Comparison of ENCODE assay signal across 8 cellular contexts in genomic region chr12:52006726-52007157, GRCh38. TPM values are rescaled to one million over a fixed set of nuclear protein-coding genes. Genes with fewer than 3 reads are reported as not detected.
DNase-seq lines count a peak whose midpoint lies in the region; ATAC-seq and TF ChIP-seq lines count a peak whose summit lies in the region.

TAMALIN (plus strand) TSS chr12:52006946; CDS start chr12:52007020, 74 bp downstream.

- peaks cover 20% of the 10 kb centered on the region for H3K4me1 ChIP-seq in CD4-positive, CD25-positive, alpha-beta regulatory T cell (ENCODE audit: control insufficient read depth, insufficient read depth, low read length, poor library complexity, severe bottlenecking)
- H3K4me1 ChIP-seq in mesodermal cell (ENCODE audit: control insufficient read depth, insufficient read depth, low read length, poor library complexity, severe bottlenecking): peaks cover 30% of the 10 kb centered on the region

- peaks cover 2% of the 10 kb centered on the region for H3K36me3 ChIP-seq in CD4-positive, CD25-positive, alpha-beta regulatory T cell (ENCODE audit: control insufficient read depth, insufficient read depth, low read length)
- peaks cover 18% of the 10 kb centered on the region for H3K36me3 ChIP-seq in mesodermal cell (ENCODE audit: control insufficient read depth, insufficient read depth, low read length)

- CTCF ChIA-PET in activated CD8-positive, alpha-beta T cell treated with anti-CD3 and anti-CD28 coated beads for 36 hours (lab: Charles Lee): interaction anchor here (0.7 to 16.6 kb wide), 5 partner anchors 9 to 76 kb away, joined by 3 to 332 read pairs (median 4); no protein-coding TSS in a partner anchor

- peak; percentile 82 for TF ChIP-seq POLR2A in NB4 (IDR thresholded peaks at IDR 0.05; ENCODE audit: extremely low read depth, insufficient read length)

- H3K27ac Mint-ChIP-seq in CD4-positive, CD25-positive, alpha-beta regulatory T cell: peak within 1 kb of the TSS; percentile 60 to 94 (median 90)
- H3K27ac Mint-ChIP-seq in activated CD8-positive, alpha-beta T cell treated with anti-CD3 and anti-CD28 coated beads for 36 hours: peak within 1 kb of the TSS; percentile 80
- H3K27ac Mint-ChIP-seq in effector memory CD8-positive, alpha-beta T cell: peak within 1 kb of the TSS; percentile 79 to 93

- DNase-seq in CD4-positive, CD25-positive, alpha-beta regulatory T cell: peak; percentile 63 to 80 (median 78)
- peak; percentile 84 for DNase-seq in NB4 (ENCODE audit: low read depth)
- DNase-seq in activated CD8-positive, alpha-beta T cell treated with anti-CD3 and anti-CD28 coated beads for 36 hours: peak; percentile 80
- DNase-seq in effector memory CD8-positive, alpha-beta T cell: peak; percentile 59 to 79 (median 72)
- peak; percentile 58 to 65 for DNase-seq in stimulated activated CD8-positive, alpha-beta memory T cell treated with anti-CD3 and anti-CD28 coated beads, Interleukin-15, amount 100 ng/mL, for 48 hours (ENCODE audit: low read depth in 2 of 2)

- ATAC-seq in CD4-positive, CD25-positive, alpha-beta regulatory T cell (ENCODE audit: low read depth in 2 of 2): peak; percentile 70 to 72
- ATAC-seq in activated CD8-positive, alpha-beta T cell treated with anti-CD3 and anti-CD28 coated beads for 36 hours: peak; percentile 82
- ATAC-seq in effector memory CD8-positive, alpha-beta T cell (replicated peaks): peak; percentile 63
- ATAC-seq in GM19035 (IDR thresholded peaks at IDR 0.05; ENCODE audit: unreplicated experiment) (no peak), HG03565 (IDR thresholded peaks at IDR 0.05; ENCODE audit: unreplicated experiment) (no peak)

- no peaks in the 10 kb centered on the region for H3K9me3 Mint-ChIP-seq in CD4-positive, CD25-positive, alpha-beta regulatory T cell
- H3K9me3 Mint-ChIP-seq in activated CD8-positive, alpha-beta T cell treated with anti-CD3 and anti-CD28 coated beads for 36 hours: no peaks in the 10 kb centered on the region
- H3K9me3 Mint-ChIP-seq in effector memory CD8-positive, alpha-beta T cell: no peaks in the 10 kb centered on the region

- peaks cover 7% of the 10 kb centered on the region for H3K36me3 Mint-ChIP-seq in CD4-positive, CD25-positive, alpha-beta regulatory T cell
- peaks cover 9% of the 10 kb centered on the region for H3K36me3 Mint-ChIP-seq in activated CD8-positive, alpha-beta T cell treated with anti-CD3 and anti-CD28 coated beads for 36 hours (ENCODE audit: low read depth)
- peaks cover 37% of the 10 kb centered on the region for H3K36me3 Mint-ChIP-seq in effector memory CD8-positive, alpha-beta T cell (ENCODE audit: insufficient read depth)

- H3K27me3 ChIP-seq in CD4-positive, CD25-positive, alpha-beta regulatory T cell (ENCODE audit: control insufficient read depth, insufficient read depth, low read length): no peaks in the 10 kb centered on the region

- H3K27me3 Mint-ChIP-seq in CD4-positive, CD25-positive, alpha-beta regulatory T cell: peaks cover 33% of the 10 kb centered on the region
- peaks cover 9% of the 10 kb centered on the region for H3K27me3 Mint-ChIP-seq in activated CD8-positive, alpha-beta T cell treated with anti-CD3 and anti-CD28 coated beads for 36 hours
- peaks cover 19 to 20% of the 10 kb centered on the region in 2 donors for H3K27me3 Mint-ChIP-seq in effector memory CD8-positive, alpha-beta T cell

- peak within 1 kb of the TSS; percentile 84 to 93 (median 92) for H3K4me3 Mint-ChIP-seq in CD4-positive, CD25-positive, alpha-beta regulatory T cell
- H3K4me3 Mint-ChIP-seq in activated CD8-positive, alpha-beta T cell treated with anti-CD3 and anti-CD28 coated beads for 36 hours: peak within 1 kb of the TSS; percentile 87
- peak within 1 kb of the TSS; percentile 87 to 89 for H3K4me3 Mint-ChIP-seq in effector memory CD8-positive, alpha-beta T cell

- TF ChIP-seq CTCF in NB4 (IDR thresholded peaks at IDR 0.05; ENCODE audit: low read depth, low read length): no peak
- TF ChIP-seq CTCF in activated CD8-positive, alpha-beta T cell treated with anti-CD3 and anti-CD28 coated beads for 36 hours (IDR thresholded peaks at IDR 0.05): no peak

- peak within 1 kb of the TSS; percentile 79 for H3K27ac ChIP-seq in CD4-positive, CD25-positive, alpha-beta regulatory T cell (ENCODE audit: insufficient read depth, low read length, poor library complexity, severe bottlenecking)
- no peak within 1 kb of the TSS for H3K27ac ChIP-seq in mesodermal cell (ENCODE audit: low read depth, low read length, severe bottlenecking)

- H3K4me3 ChIP-seq in CD4-positive, CD25-positive, alpha-beta regulatory T cell (ENCODE audit: low read depth, low read length): no peak within 1 kb of the TSS
- H3K4me3 ChIP-seq in NB4 (ENCODE audit: low read depth, low read length): peak within 1 kb of the TSS; percentile 62
- peak within 1 kb of the TSS; percentile 84 for H3K4me3 ChIP-seq in mesodermal cell (ENCODE audit: extremely low read depth, insufficient read depth, low read length, poor library complexity, severe bottlenecking)

- no peaks in the 10 kb centered on the region for H3K9me3 ChIP-seq in CD4-positive, CD25-positive, alpha-beta regulatory T cell (ENCODE audit: control insufficient read depth in 2 of 2, low read length in 2 of 2)
- no peaks in the 10 kb centered on the region for H3K9me3 ChIP-seq in mesodermal cell (ENCODE audit: control insufficient read depth, low read length)

- WGBS in mesodermal cell (ENCODE audit: insufficient coverage in 2 of 2), 2 experiments: 0 to 1% methylated on average over 40 to 47 of the region's 60 CpGs

- POLR2A ChIA-PET in activated CD8-positive, alpha-beta T cell treated with anti-CD3 and anti-CD28 coated beads for 36 hours (lab: Charles Lee): interaction anchor here (0.7 to 5.4 kb wide), 5 partner anchors 12 to 63 kb away, joined by 3 to 74 read pairs (median 4); partner anchors contain the start of gene ATG101

- H3K4me1 Mint-ChIP-seq in CD4-positive, CD25-positive, alpha-beta regulatory T cell: peaks cover 0 to 20% (median 13%) of the 10 kb centered on the region in 4 donors
- peaks cover 15% of the 10 kb centered on the region for H3K4me1 Mint-ChIP-seq in activated CD8-positive, alpha-beta T cell treated with anti-CD3 and anti-CD28 coated beads for 36 hours (ENCODE audit: low read depth)
- peaks cover 17 to 19% of the 10 kb centered on the region in 2 donors for H3K4me1 Mint-ChIP-seq in effector memory CD8-positive, alpha-beta T cell (ENCODE audit: low read depth in 2 of 2)

- intact Hi-C loops in activated CD8-positive, alpha-beta T cell treated with anti-CD3 and anti-CD28 coated beads for 36 hours (cut with micrococcal nuclease): no loop called here

RNA-seq across cellular contexts. Expression of gene TAMALIN, which starts in this region (rescaled TPM):
- 253 TPM for total RNA-seq in CD4-positive, CD25-positive, alpha-beta regulatory T cell
- polyA plus RNA-seq in CD4-positive, CD25-positive, alpha-beta regulatory T cell: 1 to 10 TPM in 2 of 4 donors, under 1 TPM in 2; 0.37 to 4.3 (median 0.91) TPM
- total RNA-seq in activated CD8-positive, alpha-beta T cell treated with anti-CD3 and anti-CD28 coated beads for 36 hours: 10 to 100 TPM; 26.0 to 26.4 TPM
- polyA plus RNA-seq in mesodermal cell (2013, experiment 1 of 2): 25.9 TPM
- 16.1 TPM for polyA plus RNA-seq in mesodermal cell (2013, experiment 2 of 2)

Comparison
In these comparisons a context has a peak if more than half of its experiments do, and no peak if none do; other contexts are left out.
1. ATAC-seq: peak in CD4-positive, CD25-positive, alpha-beta regulatory T cell (2 of 2), activated CD8-positive, alpha-beta T cell treated with anti-CD3 and anti-CD28 coated beads for 36 hours (single experiment) and effector memory CD8-positive, alpha-beta T cell (single experiment); none in GM19035 (single experiment) and HG03565 (single experiment).
2. Peak in every context shown above with its lines, with median percentiles within 50 percentile points of each other: DNase-seq, H3K27ac Mint-ChIP-seq and H3K4me3 Mint-ChIP-seq.